Comparison of ENCODE assay signal across 1 cellular context in the genomic region with DNA sequence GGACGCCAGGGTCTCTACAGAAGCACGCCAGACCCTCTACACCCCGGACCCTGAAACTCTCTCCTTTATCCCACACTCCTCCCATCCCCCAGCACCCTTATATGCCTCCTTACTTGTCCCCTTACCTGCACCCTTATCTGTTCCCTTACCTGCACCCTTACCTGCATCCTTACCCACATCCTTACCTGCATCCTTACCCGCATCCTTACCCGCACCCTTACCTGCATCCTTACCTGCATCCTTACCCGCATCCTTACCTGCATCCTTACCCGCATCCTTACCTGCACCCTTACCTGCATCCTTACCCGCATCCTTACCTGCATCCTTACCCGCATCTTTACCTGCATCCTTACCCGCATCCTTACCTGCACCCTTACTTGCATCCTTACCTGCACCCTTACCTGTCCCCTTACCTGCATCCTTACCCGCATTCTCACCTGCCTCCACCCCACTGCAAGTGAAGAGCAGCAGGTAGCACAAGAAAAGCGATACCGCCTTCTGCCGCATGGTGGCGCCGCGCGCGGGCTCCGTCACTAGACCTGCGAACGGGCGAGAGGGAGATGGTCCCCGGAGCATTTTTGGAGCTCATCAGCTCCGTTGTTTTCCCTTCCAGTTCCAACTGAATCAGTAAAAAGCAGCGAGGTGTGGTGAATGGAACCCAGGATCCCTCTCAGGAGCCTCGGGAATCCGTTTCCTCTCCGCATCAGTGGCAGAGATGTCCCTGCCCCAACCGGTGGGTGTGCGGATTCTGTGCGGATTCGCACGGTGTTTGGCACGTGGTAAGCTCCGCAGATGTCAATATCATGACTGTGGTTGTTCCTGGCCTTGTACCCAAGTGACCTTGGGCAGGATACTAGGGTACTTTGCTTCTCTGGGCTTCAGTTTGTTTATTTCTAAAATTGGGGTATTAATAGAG.
TF ChIP-seq lines count a peak whose summit lies in the region.

No MANE protein-coding gene starts in this region.

TF ChIP-seq in HCT116, 20 proteins besides CTCF, POLR2A, EP300 and RAD21:
- TF ChIP-seq ZNF274 (IDR thresholded peaks at IDR 0.05; ENCODE audit: low read depth, low read length) = no peak
- TF ChIP-seq EGR1 (IDR thresholded peaks at IDR 0.05; ENCODE audit: low read depth) = no peak
- TF ChIP-seq CEBPB (IDR thresholded peaks at IDR 0.05; ENCODE audit: low read depth) = no peak
- TF ChIP-seq ELF1 (IDR thresholded peaks at IDR 0.05; ENCODE audit: borderline replicate concordance, low read depth) = no peak
- no peak for TF ChIP-seq POLR2AphosphoS5 (IDR thresholded peaks at IDR 0.05; ENCODE audit: low read depth, low read length)
- no peak for TF ChIP-seq REST (IDR thresholded peaks at IDR 0.05; ENCODE audit: low read depth)
- TF ChIP-seq CBX3 (IDR thresholded peaks at IDR 0.05; ENCODE audit: low read depth) = no peak
- TF ChIP-seq, protein P1, sequence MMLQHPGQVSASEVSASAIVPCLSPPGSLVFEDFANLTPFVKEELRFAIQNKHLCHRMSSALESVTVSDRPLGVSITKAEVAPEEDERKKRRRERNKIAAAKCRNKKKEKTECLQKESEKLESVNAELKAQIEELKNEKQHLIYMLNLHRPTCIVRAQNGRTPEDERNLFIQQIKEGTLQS (IDR thresholded peaks at IDR 0.05) = no peak
- TF ChIP-seq EZH2phosphoT487 (IDR thresholded peaks at IDR 0.05; ENCODE audit: borderline replicate concordance) = no peak
